Comparison of ENCODE assay signal across 8 cellular contexts in the genomic region with DNA sequence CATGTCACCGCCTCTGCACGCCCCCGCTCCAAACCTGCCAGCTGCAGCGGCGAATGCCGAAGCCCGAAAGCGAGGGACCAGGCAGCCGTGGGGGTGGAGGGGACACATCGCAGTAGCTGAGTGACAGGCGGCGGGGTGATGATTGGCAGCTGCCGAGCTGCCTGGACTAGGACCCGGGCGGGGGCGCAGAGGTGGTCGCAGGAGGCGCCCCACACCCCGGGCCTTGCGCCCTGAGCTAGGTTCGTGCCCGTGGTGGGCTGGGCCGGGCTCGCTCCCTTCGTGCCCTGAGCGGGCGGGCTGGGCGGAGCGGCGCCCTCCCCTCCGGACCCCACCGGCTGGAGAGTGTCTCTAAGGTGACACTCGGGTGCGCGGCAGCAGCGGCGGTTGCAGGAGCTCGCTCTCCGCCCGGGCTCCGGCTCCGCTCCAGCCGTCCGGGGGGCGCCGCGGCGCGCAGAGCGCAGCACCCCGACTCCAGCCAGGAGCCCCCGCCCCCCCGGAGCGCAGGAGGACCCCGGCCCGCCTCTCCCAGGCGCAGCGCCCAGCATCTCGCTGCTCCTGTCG. TPM values are rescaled to one million over a fixed set of nuclear protein-coding genes. Genes with fewer than 3 reads are reported as not detected.
DNase-seq lines count a peak whose midpoint lies in the region; ATAC-seq and TF ChIP-seq lines count a peak whose summit lies in the region.

No MANE protein-coding gene starts in this region.

- DNase-seq in COLO668 (lab: John Stamatoyannopoulos, UW; ENCODE audit: unreplicated experiment) (peak; percentile 66), dorsolateral prefrontal cortex (peak in 3 of 10 donors; percentile 55 to 78 (median 76)), dedifferentiated amniotic fluid mesenchymal stem cell (ENCODE audit: extremely low spot score) (no peak), NCI-H187 treated with DMSO at 0.1 percent for 48 hours (lab: John Stamatoyannopoulos, UW) (no peak), endothelial cell (ENCODE audit: low spot score) (no peak)

- peaks cover 0 to 53% (median 4%) of the 10 kb centered on the region in 45 donors for H3K27me3 ChIP-seq in dorsolateral prefrontal cortex

- H3K9me3 Mint-ChIP-seq in nephron, result no peaks in the 10 kb centered on the region
- H3K9me3 Mint-ChIP-seq in endothelial cell (ENCODE audit: unreplicated experiment), result no peaks in the 10 kb centered on the region

- TF ChIP-seq CTCF in dorsolateral prefrontal cortex (IDR thresholded peaks at IDR 0.05 in 54 of 56, conservative IDR thresholded peaks at IDR 0.05 in 2 of 56; ENCODE audit: low read depth in 1 of 56, partially characterized antibody in 56 of 56) (no peak), nephron (IDR thresholded peaks at IDR 0.05; ENCODE audit: unreplicated experiment in 3 of 3) (no peak), endothelial cell (IDR thresholded peaks at IDR 0.05; ENCODE audit: unreplicated experiment) (no peak)

- peak overlapping the region in 55 of 59 donors; percentile 9 to 93 (median 78) for H3K27ac ChIP-seq in dorsolateral prefrontal cortex

- intact Hi-C loops in dorsolateral prefrontal cortex (cut with DNase I), result no loop called here

- peaks cover 59% of the 10 kb centered on the region for H3K27me3 Mint-ChIP-seq in nephron (ENCODE audit: low read depth)
- peaks cover 19% of the 10 kb centered on the region for H3K27me3 Mint-ChIP-seq in endothelial cell (ENCODE audit: unreplicated experiment)

- H3K27ac Mint-ChIP-seq in nephron, result no peak overlapping the region
- no peak overlapping the region for H3K27ac Mint-ChIP-seq in endothelial cell (ENCODE audit: unreplicated experiment)

- H3K4me3 Mint-ChIP-seq in nephron, result peak overlapping the region; percentile 67 to 78 (median 69)
- no peak overlapping the region for H3K4me3 Mint-ChIP-seq in endothelial cell (ENCODE audit: unreplicated experiment)

- ATAC-seq in SK-N-SH treated with all-trans-retinoic acid at 6 μM for 48 hours (peak; percentile 32), GM21619 (IDR thresholded peaks at IDR 0.05; ENCODE audit: unreplicated experiment) (no peak)

- H3K4me3 ChIP-seq in dorsolateral prefrontal cortex, result peak overlapping the region; percentile 30 to 76 (median 60)

- H3K36me3 Mint-ChIP-seq in nephron (ENCODE audit: low read depth) (no peaks in the 10 kb centered on the region), endothelial cell (ENCODE audit: low read depth, unreplicated experiment) (peaks cover 5% of the 10 kb centered on the region)

- H3K4me1 Mint-ChIP-seq in nephron (peaks cover 28% of the 10 kb centered on the region), endothelial cell (ENCODE audit: unreplicated experiment) (peaks cover 33% of the 10 kb centered on the region)

TF ChIP-seq in SK-N-SH treated with all-trans-retinoic acid at 6 μM for 48 hours, 23 proteins besides CTCF, POLR2A, EP300 and RAD21 (continues in another document):
- no peak for TF ChIP-seq RARB (CRISPR knock-in tag; IDR thresholded peaks at IDR 0.05)
- no peak for TF ChIP-seq CSDC2 (CRISPR knock-in tag; IDR thresholded peaks at IDR 0.05)
- TF ChIP-seq TOX (CRISPR knock-in tag; IDR thresholded peaks at IDR 0.05; ENCODE audit: borderline replicate concordance), result no peak
- TF ChIP-seq ZC3H10 (CRISPR knock-in tag; IDR thresholded peaks at IDR 0.05), result no peak
- TF ChIP-seq SNAI2 (CRISPR knock-in tag; IDR thresholded peaks at IDR 0.05), result no peak
- no peak for TF ChIP-seq GLIS3 (CRISPR knock-in tag; IDR thresholded peaks at IDR 0.05)
- no peak for TF ChIP-seq ZFP30 (CRISPR knock-in tag; IDR thresholded peaks at IDR 0.05)
- no peak for TF ChIP-seq ZFP3 (CRISPR knock-in tag; IDR thresholded peaks at IDR 0.05)
- TF ChIP-seq, protein P1, sequence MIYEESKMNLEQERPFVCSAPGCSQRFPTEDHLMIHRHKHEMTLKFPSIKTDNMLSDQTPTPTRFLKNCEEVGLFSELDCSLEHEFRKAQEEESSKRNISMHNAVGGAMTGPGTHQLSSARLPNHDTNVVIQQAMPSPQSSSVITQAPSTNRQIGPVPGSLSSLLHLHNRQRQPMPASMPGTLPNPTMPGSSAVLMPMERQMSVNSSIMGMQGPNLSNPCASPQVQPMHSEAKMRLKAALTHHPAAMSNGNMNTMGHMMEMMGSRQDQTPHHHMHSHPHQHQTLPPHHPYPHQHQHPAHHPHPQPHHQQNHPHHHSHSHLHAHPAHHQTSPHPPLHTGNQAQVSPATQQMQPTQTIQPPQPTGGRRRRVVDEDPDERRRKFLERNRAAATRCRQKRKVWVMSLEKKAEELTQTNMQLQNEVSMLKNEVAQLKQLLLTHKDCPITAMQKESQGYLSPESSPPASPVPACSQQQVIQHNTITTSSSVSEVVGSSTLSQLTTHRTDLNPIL (CRISPR knock-in tag; IDR thresholded peaks at IDR 0.05; ENCODE audit: low read depth), result no peak
- no peak for TF ChIP-seq OSR1 (CRISPR knock-in tag; IDR thresholded peaks at IDR 0.05)
- TF ChIP-seq, protein P2, sequence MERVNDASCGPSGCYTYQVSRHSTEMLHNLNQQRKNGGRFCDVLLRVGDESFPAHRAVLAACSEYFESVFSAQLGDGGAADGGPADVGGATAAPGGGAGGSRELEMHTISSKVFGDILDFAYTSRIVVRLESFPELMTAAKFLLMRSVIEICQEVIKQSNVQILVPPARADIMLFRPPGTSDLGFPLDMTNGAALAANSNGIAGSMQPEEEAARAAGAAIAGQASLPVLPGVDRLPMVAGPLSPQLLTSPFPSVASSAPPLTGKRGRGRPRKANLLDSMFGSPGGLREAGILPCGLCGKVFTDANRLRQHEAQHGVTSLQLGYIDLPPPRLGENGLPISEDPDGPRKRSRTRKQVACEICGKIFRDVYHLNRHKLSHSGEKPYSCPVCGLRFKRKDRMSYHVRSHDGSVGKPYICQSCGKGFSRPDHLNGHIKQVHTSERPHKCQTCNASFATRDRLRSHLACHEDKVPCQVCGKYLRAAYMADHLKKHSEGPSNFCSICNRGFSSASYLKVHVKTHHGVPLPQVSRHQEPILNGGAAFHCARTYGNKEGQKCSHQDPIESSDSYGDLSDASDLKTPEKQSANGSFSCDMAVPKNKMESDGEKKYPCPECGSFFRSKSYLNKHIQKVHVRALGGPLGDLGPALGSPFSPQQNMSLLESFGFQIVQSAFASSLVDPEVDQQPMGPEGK (CRISPR knock-in tag; IDR thresholded peaks at IDR 0.05; ENCODE audit: borderline replicate concordance), result no peak
- TF ChIP-seq ARNTL (CRISPR knock-in tag; IDR thresholded peaks at IDR 0.05; ENCODE audit: borderline replicate concordance, low read depth), result no peak
- TF ChIP-seq ZNF8 (CRISPR knock-in tag; IDR thresholded peaks at IDR 0.05), result no peak
- TF ChIP-seq, protein P3, sequence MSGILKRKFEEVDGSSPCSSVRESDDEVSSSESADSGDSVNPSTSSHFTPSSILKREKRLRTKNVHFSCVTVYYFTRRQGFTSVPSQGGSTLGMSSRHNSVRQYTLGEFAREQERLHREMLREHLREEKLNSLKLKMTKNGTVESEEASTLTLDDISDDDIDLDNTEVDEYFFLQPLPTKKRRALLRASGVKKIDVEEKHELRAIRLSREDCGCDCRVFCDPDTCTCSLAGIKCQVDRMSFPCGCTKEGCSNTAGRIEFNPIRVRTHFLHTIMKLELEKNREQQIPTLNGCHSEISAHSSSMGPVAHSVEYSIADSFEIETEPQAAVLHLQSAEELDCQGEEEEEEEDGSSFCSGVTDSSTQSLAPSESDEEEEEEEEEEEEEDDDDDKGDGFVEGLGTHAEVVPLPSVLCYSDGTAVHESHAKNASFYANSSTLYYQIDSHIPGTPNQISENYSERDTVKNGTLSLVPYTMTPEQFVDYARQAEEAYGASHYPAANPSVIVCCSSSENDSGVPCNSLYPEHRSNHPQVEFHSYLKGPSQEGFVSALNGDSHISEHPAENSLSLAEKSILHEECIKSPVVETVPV (CRISPR knock-in tag; IDR thresholded peaks at IDR 0.05), result no peak
- TF ChIP-seq ISL1 (CRISPR knock-in tag; IDR thresholded peaks at IDR 0.05), result no peak
- TF ChIP-seq ZNF565 (CRISPR knock-in tag; conservative IDR thresholded peaks at IDR 0.05; ENCODE audit: low read depth), result no peak
- TF ChIP-seq ZNF70 (CRISPR knock-in tag; IDR thresholded peaks at IDR 0.05), result no peak
- TF ChIP-seq, protein P4, sequence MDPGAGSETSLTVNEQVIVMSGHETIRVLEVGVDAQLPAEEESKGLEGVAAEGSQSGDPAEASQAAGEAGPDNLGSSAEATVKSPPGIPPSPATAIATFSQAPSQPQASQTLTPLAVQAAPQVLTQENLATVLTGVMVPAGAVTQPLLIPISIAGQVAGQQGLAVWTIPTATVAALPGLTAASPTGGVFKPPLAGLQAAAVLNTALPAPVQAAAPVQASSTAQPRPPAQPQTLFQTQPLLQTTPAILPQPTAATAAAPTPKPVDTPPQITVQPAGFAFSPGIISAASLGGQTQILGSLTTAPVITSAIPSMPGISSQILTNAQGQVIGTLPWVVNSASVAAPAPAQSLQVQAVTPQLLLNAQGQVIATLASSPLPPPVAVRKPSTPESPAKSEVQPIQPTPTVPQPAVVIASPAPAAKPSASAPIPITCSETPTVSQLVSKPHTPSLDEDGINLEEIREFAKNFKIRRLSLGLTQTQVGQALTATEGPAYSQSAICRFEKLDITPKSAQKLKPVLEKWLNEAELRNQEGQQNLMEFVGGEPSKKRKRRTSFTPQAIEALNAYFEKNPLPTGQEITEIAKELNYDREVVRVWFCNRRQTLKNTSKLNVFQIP (CRISPR knock-in tag; IDR thresholded peaks at IDR 0.05; ENCODE audit: borderline replicate concordance, low read depth), result no peak

RNA-seq across cellular contexts. Expression of a gene that starts 14.6 kb away (rescaled TPM):
- total RNA-seq in dorsolateral prefrontal cortex (100 to 1,000 TPM; 142 to 475 (median 319) TPM), endothelial cell (ENCODE audit: unreplicated experiment) (127 TPM)

RNA-seq across cellular contexts. Expression of a gene that starts 48.8 kb away (rescaled TPM):
- total RNA-seq in dorsolateral prefrontal cortex (10 to 100 TPM in 95 of 120 experiments, 1 to 10 TPM in 25; 4.6 to 45.3 (median 12.9) TPM), endothelial cell (ENCODE audit: unreplicated experiment) (553 TPM)

RNA-seq across cellular contexts. Expression of a gene that starts 55.2 kb away (rescaled TPM):
- 10 to 100 TPM in 4 of 120 experiments, 1 to 10 TPM in 116; 2.0 to 11.9 (median 4.6) TPM for total RNA-seq in dorsolateral prefrontal cortex
- 21.6 TPM for total RNA-seq in endothelial cell (ENCODE audit: unreplicated experiment)

RNA-seq across cellular contexts. Expression of a gene that starts 58.9 kb away (rescaled TPM):
- total RNA-seq in dorsolateral prefrontal cortex, result 10 to 100 TPM in 56 of 120 experiments, 1 to 10 TPM in 64; 2.7 to 25.0 (median 9.7) TPM
- total RNA-seq in endothelial cell (ENCODE audit: unreplicated experiment), result not detected

Comparison
In these comparisons a context has a peak if more than half of its experiments do, and no peak if none do; other contexts are left out.
1. RNA of a gene that starts 48.8 kb away (total RNA-seq): 553 TPM in endothelial cell (single experiment); 4.6 to 45.3 TPM in dorsolateral prefrontal cortex; every median in the first group is over 10 times any median in the second.